In genomic region chr16:89864421-89864820, GRCh38 we compare ENCODE assay signal across 9 cellular contexts. TPM values are rescaled to one million over a fixed set of nuclear protein-coding genes. Genes with fewer than 3 reads are reported as not detected.
DNase-seq lines count a peak whose midpoint lies in the region; ATAC-seq and TF ChIP-seq lines count a peak whose summit lies in the region.
"Had no signal": no experiment of that assay in that cellular context is flagged by ENCODE, and none has a peak within 500 bp of the region (broad histone marks: within the 10 kb centered on the region; RNA-seq: fewer than 3 reads in every experiment).

No MANE protein-coding gene starts in this region.

- peak; percentile 32 for DNase-seq in GM23248
- DNase-seq in activated naive CD8-positive, alpha-beta T cell treated with anti-CD3 and anti-CD28 coated beads, Interleukin-2, amount 10 ng/mL, durations not matched to agents 7 days and 5 days = no peak
- DNase-seq in lower lobe of right lung = no peak
- no peak for DNase-seq in HuH-7 (ENCODE audit: low spot score)
- no peak for DNase-seq in cerebellum (ENCODE audit: low spot score)
- no peak for DNase-seq in NCI-H1048 (lab: John Stamatoyannopoulos, UW)
- no peak for DNase-seq in superior temporal gyrus (ENCODE audit: extremely low spot score)
- DNase-seq: NCI-H2227 treated with DMSO at 0.1 percent for 48 hours had no signal

- H3K36me3 ChIP-seq in ACC112 (ENCODE audit: insufficient read depth, low read length) (peaks cover 10% of the 10 kb centered on the region; the same call in 1 of the 2 replicates), GM23248 (ENCODE audit: low read depth) (no peaks in the 10 kb centered on the region), lower lobe of right lung (no peaks in the 10 kb centered on the region)

- H3K4me3 ChIP-seq in ACC112 (ENCODE audit: low read depth, low read length) (no peak overlapping the region), GM23248 (no peak overlapping the region), lower lobe of right lung (peak overlapping the region; percentile 32)

- H2AFZ ChIP-seq in ACC112 (ENCODE audit: low read length, unreplicated experiment) (no peak overlapping the region), GM23248 (no peak overlapping the region)

- H3K4me3 Mint-ChIP-seq in activated naive CD8-positive, alpha-beta T cell treated with anti-CD3 and anti-CD28 coated beads, Interleukin-2, amount 10 ng/mL, durations not matched to agents 7 days and 5 days = peak overlapping the region; percentile 63

- H4K20me1 ChIP-seq in GM23248 (ENCODE audit: insufficient read depth) = no peaks in the 10 kb centered on the region

- H3K4me2 ChIP-seq in GM23248 (ENCODE audit: unreplicated experiment) = no peak overlapping the region

- 0 out of 2 replicates have a peak overlapping the region, but pooled peaks have one; percentile 20 for H3K27ac ChIP-seq in ACC112 (ENCODE audit: low read depth, low read length)
- no peak overlapping the region for H3K27ac ChIP-seq in GM23248
- H3K27ac ChIP-seq in lower lobe of right lung = peak overlapping the region; percentile 88

- intact Hi-C loops in lower lobe of right lung (cut with DNase I) = loop anchor here (10.0 kb wide), 1 partner anchor 160 kb away; the partner anchor contains the start of gene SPATA2L

- H3K79me2 ChIP-seq in ACC112 (ENCODE audit: control insufficient read depth, insufficient read depth, low read length, unreplicated experiment) (no peaks in the 10 kb centered on the region), GM23248 (ENCODE audit: insufficient read depth) (no peaks in the 10 kb centered on the region)

- H3K27ac Mint-ChIP-seq in activated naive CD8-positive, alpha-beta T cell treated with anti-CD3 and anti-CD28 coated beads, Interleukin-2, amount 10 ng/mL, durations not matched to agents 7 days and 5 days = peak overlapping the region; percentile 87

- TF ChIP-seq CTCF in lower lobe of right lung (IDR thresholded peaks at IDR 0.05) = no peak

- peaks cover 13% of the 10 kb centered on the region for H3K4me1 ChIP-seq in ACC112 (ENCODE audit: control insufficient read depth, insufficient read depth, low read length, unreplicated experiment)
- H3K4me1 ChIP-seq in GM23248 (ENCODE audit: insufficient read depth) = peaks cover 11% of the 10 kb centered on the region
- peaks cover 25% of the 10 kb centered on the region for H3K4me1 ChIP-seq in lower lobe of right lung

- H3K27me3 Mint-ChIP-seq in activated naive CD8-positive, alpha-beta T cell treated with anti-CD3 and anti-CD28 coated beads, Interleukin-2, amount 10 ng/mL, durations not matched to agents 7 days and 5 days = no peaks in the 10 kb centered on the region

- H3K9me3 ChIP-seq in GM23248 (ENCODE audit: low read depth) = no peaks in the 10 kb centered on the region
- peaks cover 7% of the 10 kb centered on the region for H3K9me3 ChIP-seq in lower lobe of right lung

- H3K4me1 Mint-ChIP-seq in activated naive CD8-positive, alpha-beta T cell treated with anti-CD3 and anti-CD28 coated beads, Interleukin-2, amount 10 ng/mL, durations not matched to agents 7 days and 5 days = peaks cover 29% of the 10 kb centered on the region

- H3K27me3 ChIP-seq in ACC112 (ENCODE audit: insufficient read depth, low read length) = no peaks in the 10 kb centered on the region
- no peaks in the 10 kb centered on the region for H3K27me3 ChIP-seq in GM23248 (replicated peaks; ENCODE audit: insufficient read depth)
- H3K27me3 ChIP-seq in lower lobe of right lung (ENCODE audit: low read depth) = no peaks in the 10 kb centered on the region

- peaks cover 5% of the 10 kb centered on the region for H3K36me3 Mint-ChIP-seq in activated naive CD8-positive, alpha-beta T cell treated with anti-CD3 and anti-CD28 coated beads, Interleukin-2, amount 10 ng/mL, durations not matched to agents 7 days and 5 days

- H3K9me2 ChIP-seq in GM23248 (ENCODE audit: insufficient read depth) = no peaks in the 10 kb centered on the region

- no peak overlapping the region for H3K9ac ChIP-seq in GM23248

- ATAC-seq in activated naive CD8-positive, alpha-beta T cell treated with anti-CD3 and anti-CD28 coated beads, Interleukin-2, amount 10 ng/mL, durations not matched to agents 7 days and 5 days (ENCODE audit: low read depth) = no peak
- no peak for ATAC-seq in lower lobe of right lung

- H3K9me3 Mint-ChIP-seq in activated naive CD8-positive, alpha-beta T cell treated with anti-CD3 and anti-CD28 coated beads, Interleukin-2, amount 10 ng/mL, durations not matched to agents 7 days and 5 days = peaks cover 1% of the 10 kb centered on the region

- peaks cover 14% of the 10 kb centered on the region; the same call in 1 of the 2 replicates for H3F3A ChIP-seq in GM23248 (ENCODE audit: insufficient read depth)

- 72 to 85% methylated on average over 9 of the region's 9 CpGs for WGBS in GM23248 (ENCODE audit: low coverage in 1 of 2, low lambda C conversion rate in 2 of 2, missing lambda C conversion rate in 2 of 2), 2 experiments

- POLR2A ChIA-PET in activated naive CD8-positive, alpha-beta T cell treated with anti-CD3 and anti-CD28 coated beads, Interleukin-2, amount 10 ng/mL, durations not matched to agents 7 days and 5 days (lab: Charles Lee) = interaction anchor here (0.5 to 2.3 kb wide), 8 partner anchors 9 to 1294 kb away, joined by 3 to 44 read pairs (median 4); partner anchors contain the start of genes SPATA2L, TCF25 and ZC3H18

- in situ Hi-C loops in GM23248 (cut with MboI) = no loop called here

RNA-seq across cellular contexts. Expression of gene TCF25, which starts 9.0 kb away (rescaled TPM):
- total RNA-seq in GM23248 (2014; rRNA removed; shearing (Covaris generic)) = 143 and 166 TPM in 2 replicates
- polyA plus RNA-seq in GM23248 (2016; fragmentation: Nextera tagmentation; extraction: Ambion mirVana) = 162 and 165 TPM in 2 replicates
- 100 to 1,000 TPM; 218 to 243 TPM for total RNA-seq in activated naive CD8-positive, alpha-beta T cell treated with anti-CD3 and anti-CD28 coated beads, Interleukin-2, amount 10 ng/mL, durations not matched to agents 7 days and 5 days
- total RNA-seq in lower lobe of right lung (152 TPM), cerebellum (87.1 TPM)

RNA-seq across cellular contexts. Expression of gene SPIRE2, which starts 36.1 kb away (rescaled TPM):
- 3.6 TPM in 1 of 2 replicates, not detected in the other for total RNA-seq in GM23248 (2014; rRNA removed; shearing (Covaris generic))
- 0.55 and 0.79 TPM in 2 replicates for polyA plus RNA-seq in GM23248 (2016; fragmentation: Nextera tagmentation; extraction: Ambion mirVana)
- total RNA-seq in activated naive CD8-positive, alpha-beta T cell treated with anti-CD3 and anti-CD28 coated beads, Interleukin-2, amount 10 ng/mL, durations not matched to agents 7 days and 5 days = 1 to 10 TPM; 1.5 to 1.8 TPM
- total RNA-seq in lower lobe of right lung (15.8 TPM), cerebellum (24.0 TPM)

RNA-seq across cellular contexts. Expression of gene FANCA, which starts 48.0 kb away (rescaled TPM):
- 10.6 and 12.4 TPM in 2 replicates for total RNA-seq in GM23248 (2014; rRNA removed; shearing (Covaris generic))
- polyA plus RNA-seq in GM23248 (2016; fragmentation: Nextera tagmentation; extraction: Ambion mirVana) = 6.5 and 7.9 TPM in 2 replicates
- total RNA-seq in activated naive CD8-positive, alpha-beta T cell treated with anti-CD3 and anti-CD28 coated beads, Interleukin-2, amount 10 ng/mL, durations not matched to agents 7 days and 5 days = 10 to 100 TPM; 86.9 to 97.2 TPM
- total RNA-seq in lower lobe of right lung (7.9 TPM), cerebellum (30.3 TPM)

RNA-seq across cellular contexts. Expression of gene MC1R, which starts 54.2 kb away (rescaled TPM):
- 5.6 and 7.7 TPM in 2 replicates for total RNA-seq in GM23248 (2014; rRNA removed; shearing (Covaris generic))
- polyA plus RNA-seq in GM23248 (2016; fragmentation: Nextera tagmentation; extraction: Ambion mirVana) = 3.8 and 4.0 TPM in 2 replicates
- total RNA-seq in activated naive CD8-positive, alpha-beta T cell treated with anti-CD3 and anti-CD28 coated beads, Interleukin-2, amount 10 ng/mL, durations not matched to agents 7 days and 5 days = 1 to 10 TPM; 5.8 to 7.4 TPM
- 5.3 TPM for total RNA-seq in lower lobe of right lung
- total RNA-seq in cerebellum = 4.2 TPM

RNA-seq across cellular contexts. Expression of gene TUBB3, which starts 58.7 kb away (rescaled TPM):
- total RNA-seq in GM23248 (2014; rRNA removed; shearing (Covaris generic)) = 215 and 225 TPM in 2 replicates
- 95.8 and 96.4 TPM in 2 replicates for polyA plus RNA-seq in GM23248 (2016; fragmentation: Nextera tagmentation; extraction: Ambion mirVana)
- under 1 TPM; 0.31 to 0.86 TPM for total RNA-seq in activated naive CD8-positive, alpha-beta T cell treated with anti-CD3 and anti-CD28 coated beads, Interleukin-2, amount 10 ng/mL, durations not matched to agents 7 days and 5 days
- total RNA-seq in lower lobe of right lung = 2.1 TPM
- total RNA-seq in cerebellum = 832 TPM
